8 cellular contexts compared by ENCODE assay signal in the genomic region with DNA sequence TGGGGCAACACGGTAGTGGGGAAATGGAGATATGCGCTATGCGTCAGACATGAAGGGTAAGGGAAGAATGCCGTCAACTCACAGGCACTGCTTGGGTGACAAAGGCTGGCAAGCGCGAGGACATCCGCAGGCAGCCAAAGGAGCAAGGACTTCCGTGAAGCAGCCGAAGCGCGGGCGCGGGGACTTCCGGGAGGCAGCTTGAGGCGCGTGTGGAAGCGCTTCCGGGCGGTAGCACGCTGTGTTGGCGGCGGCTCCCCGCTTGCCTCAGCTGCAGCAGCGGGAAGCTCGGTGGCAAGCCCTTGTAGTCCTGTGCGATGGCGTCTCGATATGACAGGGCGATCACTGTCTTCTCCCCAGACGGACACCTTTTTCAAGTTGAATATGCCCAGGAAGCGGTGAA. TPM values are rescaled to one million over a fixed set of nuclear protein-coding genes. Genes with fewer than 3 reads are reported as not detected.
A peak's percentile ranks its signal among the peaks of the same experiment; 100 is the strongest.
DNase-seq lines count a peak whose midpoint lies in the region; ATAC-seq and TF ChIP-seq lines count a peak whose summit lies in the region.

Gene PSMA8, plus strand, starts transcription at position 218 of the 400 bp plus-strand sequence. Its CDS starts 97 bp downstream, at position 315.

- no peak for TF ChIP-seq CTCF in IMR-90 (conservative IDR thresholded peaks at IDR 0.05; ENCODE audit: low read depth, low read length)

- no peaks in the 10 kb centered on the region for H3K9me3 Mint-ChIP-seq in activated T-helper 1 cell treated with anti-CD3 and anti-CD28 coated beads, Interleukin-12 subunit alpha, Interleukin-12 subunit beta, Interleukin-2, Interleukin-4 antibody, amounts not matched to agents 30 ng/mL and 10 ng/mL and 1 ng/mL, durations not matched to agents 14 hours and 24 hours and 36 hours
- H3K9me3 Mint-ChIP-seq in immature natural killer cell: no peaks in the 10 kb centered on the region
- no peaks in the 10 kb centered on the region for H3K9me3 Mint-ChIP-seq in stimulated activated naive CD8-positive, alpha-beta T cell treated with anti-CD3 and anti-CD28 coated beads, Interleukin-15, Interleukin-2, amounts not matched to agents 100 ng/mL and 50 ng/mL, for 24 hours

- no peaks in the 10 kb centered on the region for H3K36me3 ChIP-seq in IMR-90 (ENCODE audit: control insufficient read depth, insufficient read depth, low read length)

- H3K9me3 ChIP-seq in IMR-90 (ENCODE audit: control insufficient read depth, insufficient read depth, low read length): no peaks in the 10 kb centered on the region

- no peaks in the 10 kb centered on the region for H3K79me1 ChIP-seq in IMR-90 (ENCODE audit: low read depth in 1 of 2, low read length in 2 of 2)

- H3K4me3 ChIP-seq in IMR-90 (ENCODE audit: insufficient read depth, low read depth, low read length): no peak within 1 kb of the TSS

- no peak within 1 kb of the TSS for H2BK5ac ChIP-seq in IMR-90 (ENCODE audit: low read depth, low read length, poor library complexity, severe bottlenecking)

- H2AK5ac ChIP-seq in IMR-90 (ENCODE audit: low read depth, low read length): no peak within 1 kb of the TSS

- H2BK120ac ChIP-seq in IMR-90 (ENCODE audit: low read depth, low read length): no peak within 1 kb of the TSS

- no peaks in the 10 kb centered on the region for H3K9me1 ChIP-seq in IMR-90 (ENCODE audit: insufficient read depth, low read length)

- in situ Hi-C loops in IMR-90 (cut with MboI; ENCODE audit: low sequenced_read_pairs): no loop called here

- no peak within 1 kb of the TSS for H3K9ac ChIP-seq in IMR-90 (ENCODE audit: low read depth, low read length)

- no peaks in the 10 kb centered on the region for H3K4me1 Mint-ChIP-seq in activated T-helper 1 cell treated with anti-CD3 and anti-CD28 coated beads, Interleukin-12 subunit alpha, Interleukin-12 subunit beta, Interleukin-2, Interleukin-4 antibody, amounts not matched to agents 30 ng/mL and 10 ng/mL and 1 ng/mL, durations not matched to agents 14 hours and 24 hours and 36 hours (ENCODE audit: low read depth)
- H3K4me1 Mint-ChIP-seq in immature natural killer cell: peaks cover 2 to 15% of the 10 kb centered on the region in 2 donors
- H3K4me1 Mint-ChIP-seq in stimulated activated naive CD8-positive, alpha-beta T cell treated with anti-CD3 and anti-CD28 coated beads, Interleukin-15, Interleukin-2, amounts not matched to agents 100 ng/mL and 50 ng/mL, for 24 hours (ENCODE audit: low read depth): no peaks in the 10 kb centered on the region

- H2AFZ ChIP-seq in IMR-90 (replicated peaks; ENCODE audit: low read length, poor library complexity): peak within 1 kb of the TSS; percentile 67

- no peak within 1 kb of the TSS for H4K8ac ChIP-seq in IMR-90 (ENCODE audit: low read depth in 2 of 2, low read length in 2 of 2)

- H3K14ac ChIP-seq in IMR-90 (replicated peaks; ENCODE audit: low read depth, low read length): no peak within 1 kb of the TSS

- H3K27me3 Mint-ChIP-seq in activated T-helper 1 cell treated with anti-CD3 and anti-CD28 coated beads, Interleukin-12 subunit alpha, Interleukin-12 subunit beta, Interleukin-2, Interleukin-4 antibody, amounts not matched to agents 30 ng/mL and 10 ng/mL and 1 ng/mL, durations not matched to agents 14 hours and 24 hours and 36 hours (ENCODE audit: insufficient read depth): peaks cover 3% of the 10 kb centered on the region
- peaks cover 0 to 7% (median 7%) of the 10 kb centered on the region in 3 donors for H3K27me3 Mint-ChIP-seq in immature natural killer cell (ENCODE audit: low read depth in 3 of 3)
- H3K27me3 Mint-ChIP-seq in stimulated activated naive CD8-positive, alpha-beta T cell treated with anti-CD3 and anti-CD28 coated beads, Interleukin-15, Interleukin-2, amounts not matched to agents 100 ng/mL and 50 ng/mL, for 24 hours: no peaks in the 10 kb centered on the region

- peak within 1 kb of the TSS; percentile 79 for H3K4me3 Mint-ChIP-seq in activated T-helper 1 cell treated with anti-CD3 and anti-CD28 coated beads, Interleukin-12 subunit alpha, Interleukin-12 subunit beta, Interleukin-2, Interleukin-4 antibody, amounts not matched to agents 30 ng/mL and 10 ng/mL and 1 ng/mL, durations not matched to agents 14 hours and 24 hours and 36 hours
- peak within 1 kb of the TSS; percentile 67 to 83 (median 78) for H3K4me3 Mint-ChIP-seq in immature natural killer cell
- peak within 1 kb of the TSS; percentile 74 for H3K4me3 Mint-ChIP-seq in stimulated activated naive CD8-positive, alpha-beta T cell treated with anti-CD3 and anti-CD28 coated beads, Interleukin-15, Interleukin-2, amounts not matched to agents 100 ng/mL and 50 ng/mL, for 24 hours

- H3K56ac ChIP-seq in IMR-90 (ENCODE audit: extremely low read depth, insufficient read depth, low read length): no peak within 1 kb of the TSS

- no peak for TF ChIP-seq POLR2A in IMR-90 (IDR thresholded peaks at IDR 0.05; ENCODE audit: low read depth, low read length)

- no peaks in the 10 kb centered on the region for H4K20me1 ChIP-seq in IMR-90 (ENCODE audit: insufficient read depth, low read length)

- no peak within 1 kb of the TSS for H4K5ac ChIP-seq in IMR-90 (ENCODE audit: low read depth, low read length)

- POLR2A ChIA-PET in IMR-90 (lab: Charles Lee; ENCODE audit: unreplicated experiment): no interaction called here

- no peaks in the 10 kb centered on the region for H3K4me1 ChIP-seq in IMR-90 (ENCODE audit: control insufficient read depth, insufficient read depth, low read length)

- no peak for TF ChIP-seq RAD21 in IMR-90 (IDR thresholded peaks at IDR 0.05; ENCODE audit: low read length)

- no peak within 1 kb of the TSS for H3K18ac ChIP-seq in IMR-90 (ENCODE audit: low read depth, low read length)

- H3K27ac ChIP-seq in IMR-90 (ENCODE audit: insufficient read depth, low read length): no peak within 1 kb of the TSS

- H4K91ac ChIP-seq in IMR-90 (ENCODE audit: insufficient read depth, low read depth, low read length): no peak within 1 kb of the TSS

- H3K27me3 ChIP-seq in IMR-90 (ENCODE audit: control insufficient read depth, insufficient read depth, low read length): no peaks in the 10 kb centered on the region; the same call in 1 of the 2 replicates

- H3K27ac Mint-ChIP-seq in activated T-helper 1 cell treated with anti-CD3 and anti-CD28 coated beads, Interleukin-12 subunit alpha, Interleukin-12 subunit beta, Interleukin-2, Interleukin-4 antibody, amounts not matched to agents 30 ng/mL and 10 ng/mL and 1 ng/mL, durations not matched to agents 14 hours and 24 hours and 36 hours: peak within 1 kb of the TSS; percentile 59
- peak within 1 kb of the TSS; percentile 8 to 87 (median 76) for H3K27ac Mint-ChIP-seq in immature natural killer cell
- H3K27ac Mint-ChIP-seq in stimulated activated naive CD8-positive, alpha-beta T cell treated with anti-CD3 and anti-CD28 coated beads, Interleukin-15, Interleukin-2, amounts not matched to agents 100 ng/mL and 50 ng/mL, for 24 hours: peak within 1 kb of the TSS; percentile 73

- intact Hi-C loops in IMR-90 (cut with micrococcal nuclease): no loop called here
- intact Hi-C loops in activated T-helper 1 cell treated with anti-CD3 and anti-CD28 coated beads, Interleukin-12 subunit alpha, Interleukin-12 subunit beta, Interleukin-2, Interleukin-4 antibody, amounts not matched to agents 30 ng/mL and 10 ng/mL and 1 ng/mL, durations not matched to agents 14 hours and 24 hours and 36 hours (cut with micrococcal nuclease): no loop called here

- DNase-seq in IMR-90: no peak
- DNase-seq in activated T-helper 1 cell treated with anti-CD3 and anti-CD28 coated beads, Interleukin-12 subunit alpha, Interleukin-12 subunit beta, Interleukin-2, Interleukin-4 antibody, amounts not matched to agents 30 ng/mL and 10 ng/mL and 1 ng/mL, durations not matched to agents 14 hours and 24 hours and 36 hours (ENCODE audit: low spot score): peak; percentile 34
- DNase-seq in immature natural killer cell: peak; percentile 39 to 61 (median 51)
- DNase-seq in NCI-H345 (lab: John Stamatoyannopoulos, UW): no peak
- no peak for DNase-seq in NCI-H1092 treated with DMSO at 0.1 percent for 48 hours (lab: John Stamatoyannopoulos, UW)
- no peak for DNase-seq in NCI-H128 (lab: John Stamatoyannopoulos, UW; ENCODE audit: unreplicated experiment)

- no peak within 1 kb of the TSS for H2BK15ac ChIP-seq in IMR-90 (ENCODE audit: low read depth, low read length)

- CTCF ChIA-PET in IMR-90 (lab: Yijun Ruan, JAX): interaction anchor here (0.6 to 1.1 kb wide), 2 partner anchors 11 to 15 kb away, joined by 3 read pairs; no protein-coding TSS in a partner anchor

- ATAC-seq in IMR-90 (ENCODE audit: low read depth): no peak
- ATAC-seq in HG03520 (IDR thresholded peaks at IDR 0.05; ENCODE audit: unreplicated experiment): no peak

- dilution Hi-C loops in IMR-90 (cut with HindIII; ENCODE audit: low sequenced_read_pairs, unreplicated experiment): no loop called here

- H3K23ac ChIP-seq in IMR-90 (ENCODE audit: low read depth, low read length): no peak within 1 kb of the TSS

- H2BK20ac ChIP-seq in IMR-90 (ENCODE audit: low read depth, low read length): no peak within 1 kb of the TSS

- H2AK9ac ChIP-seq in IMR-90 (replicated peaks; ENCODE audit: low read depth, low read length, poor library complexity): no peak within 1 kb of the TSS

- H3K4ac ChIP-seq in IMR-90 (ENCODE audit: low read depth, low read length): no peak within 1 kb of the TSS

- no TSS peak for BruUV-seq in IMR-90 (replicated peaks; lab: Mats Ljungman, UMichigan)

- 62% methylated on average over 28 of the region's 31 CpGs; no CpG with 5 or more reads in 1 of the 2 experiments for WGBS in IMR-90 (ENCODE audit: extremely low coverage in 2 of 2, insufficient read length in 1 of 2), 2 experiments

- H3K4me2 ChIP-seq in IMR-90 (ENCODE audit: low read depth, low read length): no peak within 1 kb of the TSS

- H3K36me3 Mint-ChIP-seq in activated T-helper 1 cell treated with anti-CD3 and anti-CD28 coated beads, Interleukin-12 subunit alpha, Interleukin-12 subunit beta, Interleukin-2, Interleukin-4 antibody, amounts not matched to agents 30 ng/mL and 10 ng/mL and 1 ng/mL, durations not matched to agents 14 hours and 24 hours and 36 hours (ENCODE audit: low read depth): no peaks in the 10 kb centered on the region
- H3K36me3 Mint-ChIP-seq in immature natural killer cell: no peaks in the 10 kb centered on the region
- no peaks in the 10 kb centered on the region for H3K36me3 Mint-ChIP-seq in stimulated activated naive CD8-positive, alpha-beta T cell treated with anti-CD3 and anti-CD28 coated beads, Interleukin-15, Interleukin-2, amounts not matched to agents 100 ng/mL and 50 ng/mL, for 24 hours (ENCODE audit: low read depth)

TF ChIP-seq in IMR-90, 13 proteins besides CTCF, POLR2A, EP300 and RAD21:
- no peak for TF ChIP-seq SMC3 (IDR thresholded peaks at IDR 0.05; ENCODE audit: low read depth, low read length)

RNA-seq across cellular contexts. Expression of gene PSMA8, which starts in this region (rescaled TPM):
- total RNA-seq in IMR-90 (2012; rRNA removed): not detected in 2 replicates
- polyA plus RNA-seq in IMR-90 (2012; rRNA removed) (not detected in 2 replicates), immature natural killer cell (1 to 10 TPM in 2 of 3 donors, not detected in 1; 1.4 to 3.2 TPM)
- polyA plus RNA-seq in IMR-90 (2012; cell fraction: cytosol; rRNA removed): not detected in 2 replicates
- polyA plus RNA-seq in IMR-90 (2012; cell fraction: nucleus; rRNA removed; ENCODE audit: low replicate concordance): not detected in 2 replicates
- total RNA-seq in activated T-helper 1 cell treated with anti-CD3 and anti-CD28 coated beads, Interleukin-12 subunit alpha, Interleukin-12 subunit beta, Interleukin-2, Interleukin-4 antibody, amounts not matched to agents 30 ng/mL and 10 ng/mL and 1 ng/mL, durations not matched to agents 14 hours and 24 hours and 36 hours: 0.44 and 0.49 TPM in 2 replicates

Comparison
In these comparisons a context has a peak if more than half of its experiments do, and no peak if none do; other contexts are left out.
1. Peak in DNase-seq in activated T-helper 1 cell treated with anti-CD3 and anti-CD28 coated beads, Interleukin-12 subunit alpha, Interleukin-12 subunit beta, Interleukin-2, Interleukin-4 antibody, amounts not matched to agents 30 ng/mL and 10 ng/mL and 1 ng/mL, durations not matched to agents 14 hours and 24 hours and 36 hours; RNA of the gene not detected or under 1 TPM.
2. DNase-seq: peak in immature natural killer cell (3 of 3); none in IMR-90 (single experiment), NCI-H345 (single experiment), NCI-H1092 treated with DMSO at 0.1 percent for 48 hours (single experiment) and NCI-H128 (single experiment).
3. Peak in every context shown above with its lines, with median percentiles within 50 percentile points of each other: H3K27ac Mint-ChIP-seq and H3K4me3 Mint-ChIP-seq.